Comparison of ENCODE assay signal across 13 cellular contexts in genomic region chr3:9782777-9783176, GRCh38. TPM values are rescaled to one million over a fixed set of nuclear protein-coding genes. Genes with fewer than 3 reads are reported as not detected.
DNase-seq lines count a peak whose midpoint lies in the region; ATAC-seq and TF ChIP-seq lines count a peak whose summit lies in the region.
"Had no signal": no experiment of that assay in that cellular context is flagged by ENCODE, and none has a peak within 500 bp of the region (broad histone marks: within the 10 kb centered on the region; RNA-seq: fewer than 3 reads in every experiment).

No MANE protein-coding gene starts in this region.

- H3K36me3 ChIP-seq in A673 (ENCODE audit: insufficient read depth, low read length, poor library complexity, severe bottlenecking) (peaks cover 33% of the 10 kb centered on the region), OCI-LY1 (ENCODE audit: insufficient read depth, low read length) (peaks cover 46% of the 10 kb centered on the region; the same call in 1 of the 2 replicates)

- POLR2A ChIA-PET in A673 (lab: Charles Lee; ENCODE audit: low non-redundant PET), result interaction anchor here (0.7 kb wide), 1 partner anchor 1343 kb away, joined by 13 read pairs; no protein-coding TSS in a partner anchor

- no TSS peak for BruUV-seq in A673 (replicated peaks; lab: Mats Ljungman, UMichigan)

- H2AFZ ChIP-seq in OCI-LY1 (ENCODE audit: low read length), result no peak overlapping the region

- H3K9me3 ChIP-seq in A673 (ENCODE audit: low read depth, low read length, poor library complexity, severe bottlenecking) (no peaks in the 10 kb centered on the region), OCI-LY1 (ENCODE audit: low read length) (no peaks in the 10 kb centered on the region)

- peak; percentile 36; the same call in 1 of the 2 replicates for TF ChIP-seq CTCF in A673 (conservative IDR thresholded peaks at IDR 0.05; ENCODE audit: low read depth, low read length)
- TF ChIP-seq CTCF in GM12864 (IDR thresholded peaks at IDR 0.05; ENCODE audit: low read depth, low read length, missing control alignments), result peak; percentile 26
- TF ChIP-seq CTCF in OCI-LY1 (IDR thresholded peaks at IDR 0.05; ENCODE audit: low read length), result peak; percentile 27; the same call in 1 of the 2 replicates
- peak; percentile 12 for TF ChIP-seq CTCF in epithelial cell of esophagus (IDR thresholded peaks at IDR 0.05; ENCODE audit: insufficient read depth, low read depth, low read length, missing control alignments)

- H3K9ac ChIP-seq in OCI-LY1 (ENCODE audit: low read length), result no peak overlapping the region

- no peaks in the 10 kb centered on the region for H3K79me2 ChIP-seq in OCI-LY1 (ENCODE audit: insufficient read depth, low read length)

- no peak for ATAC-seq in GM18502 (IDR thresholded peaks at IDR 0.05; ENCODE audit: poor library complexity, unreplicated experiment)

- H3F3A ChIP-seq in OCI-LY1 (ENCODE audit: insufficient read depth, low read length), result no peaks in the 10 kb centered on the region

- intact Hi-C loops in A673 (cut with micrococcal nuclease; ENCODE audit: unreplicated experiment), result no loop called here

- no peak overlapping the region for H3K27ac ChIP-seq in A673 (ENCODE audit: low read depth, low read length, poor library complexity, severe bottlenecking)
- H3K27ac ChIP-seq in OCI-LY1 (ENCODE audit: low read depth, low read length, poor library complexity, severe bottlenecking), result peak overlapping the region; percentile 88

- H3K4me2 ChIP-seq in OCI-LY1 (ENCODE audit: low read length), result no peak overlapping the region

- H3K4me1 ChIP-seq in A673 (ENCODE audit: insufficient read depth, low read length, poor library complexity, severe bottlenecking) (no peaks in the 10 kb centered on the region), OCI-LY1 (ENCODE audit: insufficient read depth, low read length, severe bottlenecking) (peaks cover 34% of the 10 kb centered on the region)

- H3K4me3 ChIP-seq in A673 (ENCODE audit: low read depth, low read length, poor library complexity, severe bottlenecking) (no peak overlapping the region), GM12864 (ENCODE audit: low read depth, low read length) (no peak overlapping the region), OCI-LY1 (ENCODE audit: low read depth, low read length, poor library complexity, severe bottlenecking) (no peak overlapping the region), epithelial cell of esophagus (ENCODE audit: low read length) (no peak overlapping the region)

- H3K27me3 ChIP-seq in A673 (replicated peaks; ENCODE audit: insufficient read depth, low read depth, low read length, poor library complexity), result no peaks in the 10 kb centered on the region
- no peaks in the 10 kb centered on the region for H3K27me3 ChIP-seq in OCI-LY1 (ENCODE audit: insufficient read depth, low read length)

- H4K20me1 ChIP-seq in OCI-LY1 (ENCODE audit: insufficient read depth, low read length), result no peaks in the 10 kb centered on the region

- H3K9me2 ChIP-seq in OCI-LY1 (ENCODE audit: low read depth, low read length), result no peaks in the 10 kb centered on the region

- CTCF ChIA-PET in A673 (lab: Charles Lee), result interaction anchor here (0.7 kb wide), 1 partner anchor 282 kb away, joined by 4 read pairs; no protein-coding TSS in a partner anchor

- DNase-seq in A673 (ENCODE audit: low spot score) (no peak), GM12864 (ENCODE audit: low read depth) (no peak), epithelial cell of esophagus (ENCODE audit: low read depth) (no peak), activated gamma-delta T cell treated with Interleukin-2 at 50 U/mL for 16 hours (no peak), inferior parietal cortex (ENCODE audit: extremely low spot score) (no peak), NCI-H2029 (lab: John Stamatoyannopoulos, UW) (no peak)
- DNase-seq: central memory CD4-positive, alpha-beta T cell; glutamatergic neuron; GOT3; NCI-H1930; T-cell had no signal

RNA-seq across cellular contexts. Expression of gene TADA3, which starts 9.5 kb away (rescaled TPM):
- 46.1 and 49.6 TPM in 2 replicates for total RNA-seq in A673 (2021)

RNA-seq across cellular contexts. Expression of gene ARPC4, which starts 10.1 kb away (rescaled TPM):
- total RNA-seq in A673 (2021), result 128 and 152 TPM in 2 replicates

RNA-seq across cellular contexts. Expression of gene CAMK1, which starts 13.0 kb away (rescaled TPM):
- total RNA-seq in A673 (2021), result 26.7 and 28.0 TPM in 2 replicates

RNA-seq across cellular contexts. Expression of gene TTLL3, which starts 27.3 kb away (rescaled TPM):
- total RNA-seq in A673 (2021), result 6.7 and 9.5 TPM in 2 replicates

RNA-seq across cellular contexts. Expression of gene OGG1, which starts 33.0 kb away (rescaled TPM):
- 48.8 and 60.2 TPM in 2 replicates for total RNA-seq in A673 (2021)
